ENCODE assay signal across 1 cellular context in the genomic region with DNA sequence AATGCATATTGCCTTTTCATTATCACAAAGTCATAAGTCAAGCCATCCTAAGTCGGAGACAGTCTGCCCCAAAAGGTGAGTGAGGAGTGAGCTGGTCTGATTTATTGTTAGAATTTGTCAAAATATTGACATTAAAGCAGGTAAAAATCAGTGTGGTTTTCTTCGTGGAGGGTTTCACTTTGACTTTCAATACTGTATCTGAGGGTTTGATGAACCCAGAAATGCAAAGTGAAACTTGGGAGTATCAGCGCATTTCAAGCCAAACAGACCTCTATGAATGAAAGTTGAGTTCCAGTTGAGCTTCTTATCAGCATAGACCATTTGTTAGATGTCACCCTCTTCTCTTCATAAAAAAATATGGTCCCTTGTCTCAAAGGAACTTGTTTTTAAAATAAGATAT.
TF ChIP-seq lines count a peak whose summit lies in the region.

No MANE protein-coding gene starts in this region.

TF ChIP-seq in GM12878, 131 proteins besides CTCF, POLR2A, EP300 and RAD21 (continues in another document):
- no peak for TF ChIP-seq SREBF2 (IDR thresholded peaks at IDR 0.05; ENCODE audit: low read length)
- TF ChIP-seq, protein P1, sequence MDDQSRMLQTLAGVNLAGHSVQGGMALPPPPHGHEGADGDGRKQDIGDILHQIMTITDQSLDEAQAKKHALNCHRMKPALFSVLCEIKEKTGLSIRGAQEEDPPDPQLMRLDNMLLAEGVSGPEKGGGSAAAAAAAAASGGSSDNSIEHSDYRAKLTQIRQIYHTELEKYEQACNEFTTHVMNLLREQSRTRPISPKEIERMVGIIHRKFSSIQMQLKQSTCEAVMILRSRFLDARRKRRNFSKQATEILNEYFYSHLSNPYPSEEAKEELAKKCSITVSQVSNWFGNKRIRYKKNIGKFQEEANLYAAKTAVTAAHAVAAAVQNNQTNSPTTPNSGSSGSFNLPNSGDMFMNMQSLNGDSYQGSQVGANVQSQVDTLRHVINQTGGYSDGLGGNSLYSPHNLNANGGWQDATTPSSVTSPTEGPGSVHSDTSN (IDR thresholded peaks at IDR 0.05; ENCODE audit: insufficient replicate concordance, low read depth, low read length) = no peak
- TF ChIP-seq, protein P2, sequence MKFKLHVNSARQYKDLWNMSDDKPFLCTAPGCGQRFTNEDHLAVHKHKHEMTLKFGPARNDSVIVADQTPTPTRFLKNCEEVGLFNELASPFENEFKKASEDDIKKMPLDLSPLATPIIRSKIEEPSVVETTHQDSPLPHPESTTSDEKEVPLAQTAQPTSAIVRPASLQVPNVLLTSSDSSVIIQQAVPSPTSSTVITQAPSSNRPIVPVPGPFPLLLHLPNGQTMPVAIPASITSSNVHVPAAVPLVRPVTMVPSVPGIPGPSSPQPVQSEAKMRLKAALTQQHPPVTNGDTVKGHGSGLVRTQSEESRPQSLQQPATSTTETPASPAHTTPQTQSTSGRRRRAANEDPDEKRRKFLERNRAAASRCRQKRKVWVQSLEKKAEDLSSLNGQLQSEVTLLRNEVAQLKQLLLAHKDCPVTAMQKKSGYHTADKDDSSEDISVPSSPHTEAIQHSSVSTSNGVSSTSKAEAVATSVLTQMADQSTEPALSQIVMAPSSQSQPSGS (IDR thresholded peaks at IDR 0.05; ENCODE audit: low read length) = 0 out of 2 replicates have a peak, but pooled peaks have one; percentile 17
- no peak for TF ChIP-seq SREBF1 (IDR thresholded peaks at IDR 0.05; ENCODE audit: low read length)
- TF ChIP-seq PML (IDR thresholded peaks at IDR 0.05; ENCODE audit: low read length) = no peak
- TF ChIP-seq, protein P3, sequence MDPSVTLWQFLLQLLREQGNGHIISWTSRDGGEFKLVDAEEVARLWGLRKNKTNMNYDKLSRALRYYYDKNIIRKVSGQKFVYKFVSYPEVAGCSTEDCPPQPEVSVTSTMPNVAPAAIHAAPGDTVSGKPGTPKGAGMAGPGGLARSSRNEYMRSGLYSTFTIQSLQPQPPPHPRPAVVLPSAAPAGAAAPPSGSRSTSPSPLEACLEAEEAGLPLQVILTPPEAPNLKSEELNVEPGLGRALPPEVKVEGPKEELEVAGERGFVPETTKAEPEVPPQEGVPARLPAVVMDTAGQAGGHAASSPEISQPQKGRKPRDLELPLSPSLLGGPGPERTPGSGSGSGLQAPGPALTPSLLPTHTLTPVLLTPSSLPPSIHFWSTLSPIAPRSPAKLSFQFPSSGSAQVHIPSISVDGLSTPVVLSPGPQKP (IDR thresholded peaks at IDR 0.05; ENCODE audit: low read depth, low read length) = no peak
- TF ChIP-seq ZSCAN29 (IDR thresholded peaks at IDR 0.05) = no peak
- no peak for TF ChIP-seq TCF3 (IDR thresholded peaks at IDR 0.05; ENCODE audit: borderline replicate concordance, insufficient read depth, low read depth, low read length)
- TF ChIP-seq ZZZ3 (IDR thresholded peaks at IDR 0.05; ENCODE audit: control insufficient read depth, insufficient read length, low read depth) = no peak
- TF ChIP-seq NR2C1 (IDR thresholded peaks at IDR 0.05) = no peak
- no peak for TF ChIP-seq PAX8 (IDR thresholded peaks at IDR 0.05)
- TF ChIP-seq STAT3 (IDR thresholded peaks at IDR 0.05; ENCODE audit: low read depth, low read length) = no peak
- 0 out of 2 replicates have a peak, but pooled peaks have one; percentile 20 for TF ChIP-seq CREM (IDR thresholded peaks at IDR 0.05; ENCODE audit: low read depth)
- TF ChIP-seq, protein P4, sequence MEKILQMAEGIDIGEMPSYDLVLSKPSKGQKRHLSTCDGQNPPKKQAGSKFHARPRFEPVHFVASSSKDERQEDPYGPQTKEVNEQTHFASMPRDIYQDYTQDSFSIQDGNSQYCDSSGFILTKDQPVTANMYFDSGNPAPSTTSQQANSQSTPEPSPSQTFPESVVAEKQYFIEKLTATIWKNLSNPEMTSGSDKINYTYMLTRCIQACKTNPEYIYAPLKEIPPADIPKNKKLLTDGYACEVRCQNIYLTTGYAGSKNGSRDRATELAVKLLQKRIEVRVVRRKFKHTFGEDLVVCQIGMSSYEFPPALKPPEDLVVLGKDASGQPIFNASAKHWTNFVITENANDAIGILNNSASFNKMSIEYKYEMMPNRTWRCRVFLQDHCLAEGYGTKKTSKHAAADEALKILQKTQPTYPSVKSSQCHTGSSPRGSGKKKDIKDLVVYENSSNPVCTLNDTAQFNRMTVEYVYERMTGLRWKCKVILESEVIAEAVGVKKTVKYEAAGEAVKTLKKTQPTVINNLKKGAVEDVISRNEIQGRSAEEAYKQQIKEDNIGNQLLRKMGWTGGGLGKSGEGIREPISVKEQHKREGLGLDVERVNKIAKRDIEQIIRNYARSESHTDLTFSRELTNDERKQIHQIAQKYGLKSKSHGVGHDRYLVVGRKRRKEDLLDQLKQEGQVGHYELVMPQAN (conservative IDR thresholded peaks at IDR 0.05) = no peak
- TF ChIP-seq IKZF1 (conservative IDR thresholded peaks at IDR 0.05) = peak; percentile 63
- TF ChIP-seq, protein P5, sequence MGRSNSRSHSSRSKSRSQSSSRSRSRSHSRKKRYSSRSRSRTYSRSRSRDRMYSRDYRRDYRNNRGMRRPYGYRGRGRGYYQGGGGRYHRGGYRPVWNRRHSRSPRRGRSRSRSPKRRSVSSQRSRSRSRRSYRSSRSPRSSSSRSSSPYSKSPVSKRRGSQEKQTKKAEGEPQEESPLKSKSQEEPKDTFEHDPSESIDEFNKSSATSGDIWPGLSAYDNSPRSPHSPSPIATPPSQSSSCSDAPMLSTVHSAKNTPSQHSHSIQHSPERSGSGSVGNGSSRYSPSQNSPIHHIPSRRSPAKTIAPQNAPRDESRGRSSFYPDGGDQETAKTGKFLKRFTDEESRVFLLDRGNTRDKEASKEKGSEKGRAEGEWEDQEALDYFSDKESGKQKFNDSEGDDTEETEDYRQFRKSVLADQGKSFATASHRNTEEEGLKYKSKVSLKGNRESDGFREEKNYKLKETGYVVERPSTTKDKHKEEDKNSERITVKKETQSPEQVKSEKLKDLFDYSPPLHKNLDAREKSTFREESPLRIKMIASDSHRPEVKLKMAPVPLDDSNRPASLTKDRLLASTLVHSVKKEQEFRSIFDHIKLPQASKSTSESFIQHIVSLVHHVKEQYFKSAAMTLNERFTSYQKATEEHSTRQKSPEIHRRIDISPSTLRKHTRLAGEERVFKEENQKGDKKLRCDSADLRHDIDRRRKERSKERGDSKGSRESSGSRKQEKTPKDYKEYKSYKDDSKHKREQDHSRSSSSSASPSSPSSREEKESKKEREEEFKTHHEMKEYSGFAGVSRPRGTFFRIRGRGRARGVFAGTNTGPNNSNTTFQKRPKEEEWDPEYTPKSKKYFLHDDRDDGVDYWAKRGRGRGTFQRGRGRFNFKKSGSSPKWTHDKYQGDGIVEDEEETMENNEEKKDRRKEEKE (IDR thresholded peaks at IDR 0.05) = no peak
- no peak for TF ChIP-seq KLF5 (IDR thresholded peaks at IDR 0.05; ENCODE audit: partially characterized antibody)
- no peak for TF ChIP-seq NR2F1 (conservative IDR thresholded peaks at IDR 0.05)
- TF ChIP-seq, protein P6, sequence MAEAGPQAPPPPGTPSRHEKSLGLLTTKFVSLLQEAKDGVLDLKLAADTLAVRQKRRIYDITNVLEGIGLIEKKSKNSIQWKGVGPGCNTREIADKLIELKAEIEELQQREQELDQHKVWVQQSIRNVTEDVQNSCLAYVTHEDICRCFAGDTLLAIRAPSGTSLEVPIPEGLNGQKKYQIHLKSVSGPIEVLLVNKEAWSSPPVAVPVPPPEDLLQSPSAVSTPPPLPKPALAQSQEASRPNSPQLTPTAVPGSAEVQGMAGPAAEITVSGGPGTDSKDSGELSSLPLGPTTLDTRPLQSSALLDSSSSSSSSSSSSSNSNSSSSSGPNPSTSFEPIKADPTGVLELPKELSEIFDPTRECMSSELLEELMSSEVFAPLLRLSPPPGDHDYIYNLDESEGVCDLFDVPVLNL (IDR thresholded peaks at IDR 0.05; ENCODE audit: low read depth, low read length) = no peak
- no peak for TF ChIP-seq ZNF622 (IDR thresholded peaks at IDR 0.05)
- no peak for TF ChIP-seq RBBP5 (conservative IDR thresholded peaks at IDR 0.05)
- TF ChIP-seq HDGF (IDR thresholded peaks at IDR 0.05) = no peak
- no peak for TF ChIP-seq FOS (IDR thresholded peaks at IDR 0.05; ENCODE audit: borderline replicate concordance, extremely low read depth, insufficient read length)
- no peak for TF ChIP-seq CHD1 (IDR thresholded peaks at IDR 0.05; ENCODE audit: low read depth, low read length)
- TF ChIP-seq, protein P7, sequence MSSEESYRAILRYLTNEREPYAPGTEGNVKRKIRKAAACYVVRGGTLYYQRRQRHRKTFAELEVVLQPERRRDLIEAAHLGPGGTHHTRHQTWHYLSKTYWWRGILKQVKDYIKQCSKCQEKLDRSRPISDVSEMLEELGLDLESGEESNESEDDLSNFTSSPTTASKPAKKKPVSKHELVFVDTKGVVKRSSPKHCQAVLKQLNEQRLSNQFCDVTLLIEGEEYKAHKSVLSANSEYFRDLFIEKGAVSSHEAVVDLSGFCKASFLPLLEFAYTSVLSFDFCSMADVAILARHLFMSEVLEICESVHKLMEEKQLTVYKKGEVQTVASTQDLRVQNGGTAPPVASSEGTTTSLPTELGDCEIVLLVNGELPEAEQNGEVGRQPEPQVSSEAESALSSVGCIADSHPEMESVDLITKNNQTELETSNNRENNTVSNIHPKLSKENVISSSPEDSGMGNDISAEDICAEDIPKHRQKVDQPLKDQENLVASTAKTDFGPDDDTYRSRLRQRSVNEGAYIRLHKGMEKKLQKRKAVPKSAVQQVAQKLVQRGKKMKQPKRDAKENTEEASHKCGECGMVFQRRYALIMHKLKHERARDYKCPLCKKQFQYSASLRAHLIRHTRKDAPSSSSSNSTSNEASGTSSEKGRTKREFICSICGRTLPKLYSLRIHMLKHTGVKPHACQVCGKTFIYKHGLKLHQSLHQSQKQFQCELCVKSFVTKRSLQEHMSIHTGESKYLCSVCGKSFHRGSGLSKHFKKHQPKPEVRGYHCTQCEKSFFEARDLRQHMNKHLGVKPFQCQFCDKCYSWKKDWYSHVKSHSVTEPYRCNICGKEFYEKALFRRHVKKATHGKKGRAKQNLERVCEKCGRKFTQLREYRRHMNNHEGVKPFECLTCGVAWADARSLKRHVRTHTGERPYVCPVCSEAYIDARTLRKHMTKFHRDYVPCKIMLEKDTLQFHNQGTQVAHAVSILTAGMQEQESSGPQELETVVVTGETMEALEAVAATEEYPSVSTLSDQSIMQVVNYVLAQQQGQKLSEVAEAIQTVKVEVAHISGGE (CRISPR knock-in tag; IDR thresholded peaks at IDR 0.05) = no peak
- 0 out of 2 replicates have a peak, but pooled peaks have one; percentile 28 for TF ChIP-seq MTA2 (IDR thresholded peaks at IDR 0.05; ENCODE audit: low read depth)
- TF ChIP-seq, protein P8, sequence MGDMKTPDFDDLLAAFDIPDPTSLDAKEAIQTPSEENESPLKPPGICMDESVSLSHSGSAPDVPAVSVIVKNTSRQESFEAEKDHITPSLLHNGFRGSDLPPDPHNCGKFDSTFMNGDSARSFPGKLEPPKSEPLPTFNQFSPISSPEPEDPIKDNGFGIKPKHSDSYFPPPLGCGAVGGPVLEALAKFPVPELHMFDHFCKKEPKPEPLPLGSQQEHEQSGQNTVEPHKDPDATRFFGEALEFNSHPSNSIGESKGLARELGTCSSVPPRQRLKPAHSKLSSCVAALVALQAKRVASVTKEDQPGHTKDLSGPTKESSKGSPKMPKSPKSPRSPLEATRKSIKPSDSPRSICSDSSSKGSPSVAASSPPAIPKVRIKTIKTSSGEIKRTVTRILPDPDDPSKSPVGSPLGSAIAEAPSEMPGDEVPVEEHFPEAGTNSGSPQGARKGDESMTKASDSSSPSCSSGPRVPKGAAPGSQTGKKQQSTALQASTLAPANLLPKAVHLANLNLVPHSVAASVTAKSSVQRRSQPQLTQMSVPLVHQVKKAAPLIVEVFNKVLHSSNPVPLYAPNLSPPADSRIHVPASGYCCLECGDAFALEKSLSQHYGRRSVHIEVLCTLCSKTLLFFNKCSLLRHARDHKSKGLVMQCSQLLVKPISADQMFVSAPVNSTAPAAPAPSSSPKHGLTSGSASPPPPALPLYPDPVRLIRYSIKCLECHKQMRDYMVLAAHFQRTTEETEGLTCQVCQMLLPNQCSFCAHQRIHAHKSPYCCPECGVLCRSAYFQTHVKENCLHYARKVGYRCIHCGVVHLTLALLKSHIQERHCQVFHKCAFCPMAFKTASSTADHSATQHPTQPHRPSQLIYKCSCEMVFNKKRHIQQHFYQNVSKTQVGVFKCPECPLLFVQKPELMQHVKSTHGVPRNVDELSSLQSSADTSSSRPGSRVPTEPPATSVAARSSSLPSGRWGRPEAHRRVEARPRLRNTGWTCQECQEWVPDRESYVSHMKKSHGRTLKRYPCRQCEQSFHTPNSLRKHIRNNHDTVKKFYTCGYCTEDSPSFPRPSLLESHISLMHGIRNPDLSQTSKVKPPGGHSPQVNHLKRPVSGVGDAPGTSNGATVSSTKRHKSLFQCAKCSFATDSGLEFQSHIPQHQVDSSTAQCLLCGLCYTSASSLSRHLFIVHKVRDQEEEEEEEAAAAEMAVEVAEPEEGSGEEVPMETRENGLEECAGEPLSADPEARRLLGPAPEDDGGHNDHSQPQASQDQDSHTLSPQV (IDR thresholded peaks at IDR 0.05) = no peak
- TF ChIP-seq SMC3 (IDR thresholded peaks at IDR 0.05; ENCODE audit: borderline replicate concordance, low read length) = no peak
- no peak for TF ChIP-seq ASH2L (IDR thresholded peaks at IDR 0.05; ENCODE audit: borderline replicate concordance, low read depth)
- TF ChIP-seq, protein P9, sequence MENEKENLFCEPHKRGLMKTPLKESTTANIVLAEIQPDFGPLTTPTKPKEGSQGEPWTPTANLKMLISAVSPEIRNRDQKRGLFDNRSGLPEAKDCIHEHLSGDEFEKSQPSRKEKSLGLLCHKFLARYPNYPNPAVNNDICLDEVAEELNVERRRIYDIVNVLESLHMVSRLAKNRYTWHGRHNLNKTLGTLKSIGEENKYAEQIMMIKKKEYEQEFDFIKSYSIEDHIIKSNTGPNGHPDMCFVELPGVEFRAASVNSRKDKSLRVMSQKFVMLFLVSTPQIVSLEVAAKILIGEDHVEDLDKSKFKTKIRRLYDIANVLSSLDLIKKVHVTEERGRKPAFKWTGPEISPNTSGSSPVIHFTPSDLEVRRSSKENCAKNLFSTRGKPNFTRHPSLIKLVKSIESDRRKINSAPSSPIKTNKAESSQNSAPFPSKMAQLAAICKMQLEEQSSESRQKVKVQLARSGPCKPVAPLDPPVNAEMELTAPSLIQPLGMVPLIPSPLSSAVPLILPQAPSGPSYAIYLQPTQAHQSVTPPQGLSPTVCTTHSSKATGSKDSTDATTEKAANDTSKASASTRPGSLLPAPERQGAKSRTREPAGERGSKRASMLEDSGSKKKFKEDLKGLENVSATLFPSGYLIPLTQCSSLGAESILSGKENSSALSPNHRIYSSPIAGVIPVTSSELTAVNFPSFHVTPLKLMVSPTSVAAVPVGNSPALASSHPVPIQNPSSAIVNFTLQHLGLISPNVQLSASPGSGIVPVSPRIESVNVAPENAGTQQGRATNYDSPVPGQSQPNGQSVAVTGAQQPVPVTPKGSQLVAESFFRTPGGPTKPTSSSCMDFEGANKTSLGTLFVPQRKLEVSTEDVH (IDR thresholded peaks at IDR 0.05; ENCODE audit: low read depth, partially characterized antibody) = no peak
- peak; percentile 78 for TF ChIP-seq JUNB (IDR thresholded peaks at IDR 0.05)
- TF ChIP-seq POU2F2 (IDR thresholded peaks at IDR 0.05; ENCODE audit: borderline replicate concordance, low read depth, low read length) = no peak
- no peak for TF ChIP-seq TAF1 (IDR thresholded peaks at IDR 0.05; ENCODE audit: borderline replicate concordance, low read depth, low read length)
- TF ChIP-seq MYC (IDR thresholded peaks at IDR 0.05; ENCODE audit: insufficient read depth, insufficient read length, insufficient replicate concordance, low read length, severe bottlenecking) = no peak
- no peak for TF ChIP-seq MYB (IDR thresholded peaks at IDR 0.05; ENCODE audit: borderline replicate concordance, low read depth, low read length)
- TF ChIP-seq NFIC (IDR thresholded peaks at IDR 0.05; ENCODE audit: low read depth, low read length) = peak; percentile 57; the same call in 1 of the 2 replicates
- no peak for TF ChIP-seq SUZ12 (IDR thresholded peaks at IDR 0.05; ENCODE audit: unreplicated experiment)
- peak; percentile 69 to 71 for TF ChIP-seq IKZF2 (IDR thresholded peaks at IDR 0.05)
- no peak for TF ChIP-seq KAT2A (conservative IDR thresholded peaks at IDR 0.05; ENCODE audit: control insufficient read depth, low read depth, low read length)
- no peak for TF ChIP-seq YY1 (IDR thresholded peaks at IDR 0.05; ENCODE audit: low read depth, low read length)
